ENCODE assay signal across 1 cellular context in the genomic region with DNA sequence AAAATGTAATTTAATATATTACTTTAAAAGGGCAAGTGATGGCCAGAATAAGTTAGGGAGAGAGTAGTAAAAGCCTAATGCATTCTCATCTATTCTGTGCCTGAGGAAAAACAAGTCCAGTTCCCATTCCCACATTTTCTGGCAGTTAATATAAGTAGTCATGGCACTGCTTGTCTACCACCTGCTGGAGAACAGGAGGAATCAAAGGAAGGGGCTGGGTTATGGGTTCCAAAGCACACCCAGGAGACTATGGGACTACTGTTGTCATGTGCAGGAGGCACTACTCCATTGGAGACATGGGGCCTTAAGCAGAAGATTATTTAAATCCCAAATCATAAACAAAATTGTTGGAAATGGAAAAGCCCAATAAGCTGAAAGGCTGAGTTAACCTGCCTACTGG.
TF ChIP-seq lines count a peak whose summit lies in the region.

No MANE protein-coding gene starts in this region.

TF ChIP-seq in GM23338, 12 proteins besides CTCF, POLR2A, EP300 and RAD21 (continued from another document):
- TF ChIP-seq EZH2phosphoT487 (IDR thresholded peaks at IDR 0.05; ENCODE audit: unreplicated experiment) (no peak), JUNB (IDR thresholded peaks at IDR 0.05; ENCODE audit: unreplicated experiment) (no peak)
TF ChIP-seq in GM23338: peak in this region for 0.
